17 cellular contexts compared by ENCODE assay signal in genomic region chr10:128525444-128525843, GRCh38.
DNase-seq lines count a peak whose midpoint lies in the region; ATAC-seq and TF ChIP-seq lines count a peak whose summit lies in the region.
"Had no signal": no experiment of that assay in that cellular context is flagged by ENCODE, and none has a peak within 500 bp of the region (broad histone marks: within the 10 kb centered on the region; RNA-seq: fewer than 3 reads in every experiment).

No MANE protein-coding gene starts in this region.

- no peak overlapping the region for H2BK5ac ChIP-seq in trophoblast cell (ENCODE audit: low read depth, low read length, poor library complexity)

- no peak overlapping the region for H3K18ac ChIP-seq in trophoblast cell (ENCODE audit: low read length)

- no peak overlapping the region for H3K4me3 ChIP-seq in HEK293 (ENCODE audit: low read depth, low read length)
- H3K4me3 ChIP-seq in trophoblast cell (ENCODE audit: low read depth, low read length), result no peak overlapping the region
- H3K4me3 ChIP-seq: BLaER1 treated with 17β-estradiol and CSF1 and Interleukin-3, amounts not matched to agents 10 nM and 100 nM had no signal

- no peak for ATAC-seq in stimulated activated naive CD8-positive, alpha-beta T cell treated with anti-CD3 and anti-CD28 coated beads, Interleukin-15, amount 100 ng/mL, for 72 hours
- ATAC-seq: CD8-positive, alpha-beta T cell had no signal

- H3K14ac ChIP-seq in trophoblast cell (ENCODE audit: low read length), result no peak overlapping the region

- no peak overlapping the region for H4K8ac ChIP-seq in trophoblast cell (ENCODE audit: low read depth, low read length)

- H4K12ac ChIP-seq in trophoblast cell (ENCODE audit: low read depth, low read length), result no peak overlapping the region

- H3K36me3 ChIP-seq in HEK293 (ENCODE audit: control insufficient read depth in 2 of 2, insufficient read depth in 1 of 2, low read length in 2 of 2) (no peaks in the 10 kb centered on the region), trophoblast cell (ENCODE audit: control insufficient read depth in 1 of 2, insufficient read depth in 2 of 2, low read length in 2 of 2) (no peaks in the 10 kb centered on the region)
- H3K36me3 ChIP-seq: BLaER1 treated with 17β-estradiol and CSF1 and Interleukin-3, amounts not matched to agents 10 nM and 100 nM had no signal

- no peak overlapping the region for H2AFZ ChIP-seq in trophoblast cell (ENCODE audit: insufficient read depth, low read length, poor library complexity)

- H3K79me2 ChIP-seq in trophoblast cell (ENCODE audit: control insufficient read depth, insufficient read depth, low read length, poor library complexity), result peaks cover 1% of the 10 kb centered on the region

- H3K4me3 Mint-ChIP-seq in stimulated activated naive CD8-positive, alpha-beta T cell treated with anti-CD3 and anti-CD28 coated beads, Interleukin-15, amount 100 ng/mL, for 72 hours, result no peak overlapping the region
- H3K4me3 Mint-ChIP-seq: B cell; CD4-positive, alpha-beta T cell; CD8-positive, alpha-beta T cell had no signal

- no peak overlapping the region for H3K27ac Mint-ChIP-seq in stimulated activated naive CD8-positive, alpha-beta T cell treated with anti-CD3 and anti-CD28 coated beads, Interleukin-15, amount 100 ng/mL, for 72 hours
- H3K27ac Mint-ChIP-seq: B cell; CD4-positive, alpha-beta T cell; CD8-positive, alpha-beta T cell had no signal

- no peaks in the 10 kb centered on the region for H3K9me3 ChIP-seq in HEK293 (ENCODE audit: control insufficient read depth, insufficient read depth, low read depth, low read length)
- H3K9me3 ChIP-seq in trophoblast cell (ENCODE audit: insufficient read depth, low read depth, low read length), result no peaks in the 10 kb centered on the region
- H3K9me3 ChIP-seq: BLaER1 treated with 17β-estradiol and CSF1 and Interleukin-3, amounts not matched to agents 10 nM and 100 nM; Caco-2 had no signal

- H3K79me1 ChIP-seq in trophoblast cell (ENCODE audit: low read length), result peaks cover 24% of the 10 kb centered on the region

- no peak for TF ChIP-seq CTCF in HEK293 (tag by site-specific recombination; IDR thresholded peaks at IDR 0.05)

- H3K27me3 ChIP-seq in trophoblast cell (ENCODE audit: insufficient read depth, low read length), result no peaks in the 10 kb centered on the region
- H3K27me3 ChIP-seq: BLaER1 treated with 17β-estradiol and CSF1 and Interleukin-3, amounts not matched to agents 10 nM and 100 nM had no signal

- peak overlapping the region; percentile 63 for H4K91ac ChIP-seq in trophoblast cell (ENCODE audit: low read depth, low read length)

- H3K9me3 Mint-ChIP-seq in stimulated activated naive CD8-positive, alpha-beta T cell treated with anti-CD3 and anti-CD28 coated beads, Interleukin-15, amount 100 ng/mL, for 72 hours, result peaks cover 4% of the 10 kb centered on the region in 2 donors
- H3K9me3 Mint-ChIP-seq: CD4-positive, alpha-beta T cell; CD8-positive, alpha-beta T cell had no signal

- intact Hi-C loops in posterior vena cava (cut with DNase I), result no loop called here

- no peak overlapping the region for H3K4ac ChIP-seq in trophoblast cell (ENCODE audit: low read depth, low read length)

- DNase-seq in left kidney (ENCODE audit: low read depth, low spot score), result peak; percentile 29
- DNase-seq in trophoblast cell, result no peak
- DNase-seq in stimulated activated naive CD8-positive, alpha-beta T cell treated with anti-CD3 and anti-CD28 coated beads, Interleukin-15, amount 100 ng/mL, for 72 hours, result no peak
- no peak for DNase-seq in posterior vena cava (ENCODE audit: low spot score)
- no peak for DNase-seq in amygdala (lab: John Stamatoyannopoulos, UW)
- DNase-seq: 8988T; ACHN; Caco-2; Calu3; CD4-positive, alpha-beta T cell; CD8-positive, alpha-beta T cell; DMS79 treated with DMSO at 0.1 percent for 48 hours; GF-D8 had no signal

- WGBS in trophoblast cell (ENCODE audit: extremely low coverage, insufficient coverage, insufficient read length), result no CpG with 5 or more reads among the region's 4 CpGs

- peak overlapping the region; percentile 38 for H2AK5ac ChIP-seq in trophoblast cell (ENCODE audit: low read length)

- H3K4me1 Mint-ChIP-seq in stimulated activated naive CD8-positive, alpha-beta T cell treated with anti-CD3 and anti-CD28 coated beads, Interleukin-15, amount 100 ng/mL, for 72 hours, result no peaks in the 10 kb centered on the region
- H3K4me1 Mint-ChIP-seq: B cell had no signal

- H3K4me1 ChIP-seq in HEK293 (ENCODE audit: control insufficient read depth, insufficient read depth, low read length) (peaks cover 17% of the 10 kb centered on the region), trophoblast cell (ENCODE audit: control insufficient read depth in 1 of 2, insufficient read depth in 2 of 2, low read length in 2 of 2) (peaks cover 10 to 18% of the 10 kb centered on the region in 2 experiments)
- H3K4me1 ChIP-seq: Caco-2 had no signal

- peak overlapping the region; percentile 67 for H2BK12ac ChIP-seq in trophoblast cell (ENCODE audit: low read length)

- CTCF ChIA-PET in HEK293 (lab: Yijun Ruan, JAX), result no interaction called here

- POLR2A ChIA-PET in HEK293 (lab: Yijun Ruan, JAX), result no interaction called here

- H3K23ac ChIP-seq in trophoblast cell (ENCODE audit: low read length), result no peak overlapping the region

- no peak overlapping the region for H3K9ac ChIP-seq in trophoblast cell (ENCODE audit: low read length)
- H3K9ac ChIP-seq: BLaER1 treated with 17β-estradiol and CSF1 and Interleukin-3, amounts not matched to agents 10 nM and 100 nM had no signal

- H3K4me2 ChIP-seq in trophoblast cell (ENCODE audit: low read length), result no peak overlapping the region
- H3K4me2 ChIP-seq: BLaER1 treated with 17β-estradiol and CSF1 and Interleukin-3, amounts not matched to agents 10 nM and 100 nM had no signal

- H3K27ac ChIP-seq in HEK293 (ENCODE audit: extremely low read depth, low read depth, low read length), result no peak overlapping the region
- no peak overlapping the region for H3K27ac ChIP-seq in trophoblast cell (ENCODE audit: low read depth, low read length)
- H3K27ac ChIP-seq: BLaER1 treated with 17β-estradiol and CSF1 and Interleukin-3, amounts not matched to agents 10 nM and 100 nM; C4-2B had no signal

- no peak overlapping the region for H2BK120ac ChIP-seq in trophoblast cell (ENCODE audit: insufficient read depth, low read length, poor library complexity)

- peaks cover 14% of the 10 kb centered on the region for H3K27me3 Mint-ChIP-seq in stimulated activated naive CD8-positive, alpha-beta T cell treated with anti-CD3 and anti-CD28 coated beads, Interleukin-15, amount 100 ng/mL, for 72 hours
- H3K27me3 Mint-ChIP-seq: B cell had no signal

TF ChIP-seq in HEK293, 187 proteins besides CTCF, POLR2A, EP300 and RAD21:
- TF ChIP-seq WT1 (tag by site-specific recombination; IDR thresholded peaks at IDR 0.05) (peak; percentile 84), ZNF350 (tag by site-specific recombination; IDR thresholded peaks at IDR 0.05) (no peak), INSM2 (tag by site-specific recombination; IDR thresholded peaks at IDR 0.05) (peak; percentile 64; the same call in 1 of the 2 replicates), ZNF843 (tag by site-specific recombination; IDR thresholded peaks at IDR 0.05) (no peak), TCF7L2 (IDR thresholded peaks at IDR 0.05; ENCODE audit: borderline replicate concordance, low read depth, low read length) (no peak), MZF1 (tag by site-specific recombination; IDR thresholded peaks at IDR 0.05; ENCODE audit: borderline replicate concordance) (peak; percentile 80), ZBTB44 (tag by site-specific recombination; IDR thresholded peaks at IDR 0.05) (peak; percentile 21; the same call in 1 of the 2 replicates)
- TF ChIP-seq, protein P1, sequence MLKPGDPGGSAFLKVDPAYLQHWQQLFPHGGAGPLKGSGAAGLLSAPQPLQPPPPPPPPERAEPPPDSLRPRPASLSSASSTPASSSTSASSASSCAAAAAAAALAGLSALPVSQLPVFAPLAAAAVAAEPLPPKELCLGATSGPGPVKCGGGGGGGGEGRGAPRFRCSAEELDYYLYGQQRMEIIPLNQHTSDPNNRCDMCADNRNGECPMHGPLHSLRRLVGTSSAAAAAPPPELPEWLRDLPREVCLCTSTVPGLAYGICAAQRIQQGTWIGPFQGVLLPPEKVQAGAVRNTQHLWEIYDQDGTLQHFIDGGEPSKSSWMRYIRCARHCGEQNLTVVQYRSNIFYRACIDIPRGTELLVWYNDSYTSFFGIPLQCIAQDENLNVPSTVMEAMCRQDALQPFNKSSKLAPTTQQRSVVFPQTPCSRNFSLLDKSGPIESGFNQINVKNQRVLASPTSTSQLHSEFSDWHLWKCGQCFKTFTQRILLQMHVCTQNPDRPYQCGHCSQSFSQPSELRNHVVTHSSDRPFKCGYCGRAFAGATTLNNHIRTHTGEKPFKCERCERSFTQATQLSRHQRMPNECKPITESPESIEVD (tag by site-specific recombination; IDR thresholded peaks at IDR 0.05), result peak; percentile 77
